ENCODE assay signal across 27 cellular contexts in genomic region chr2:68404901-68405799, GRCh38. TPM values are rescaled to one million over a fixed set of nuclear protein-coding genes. Genes with fewer than 3 reads are reported as not detected.
DNase-seq lines count a peak whose midpoint lies in the region; ATAC-seq, FAIRE-seq and TF ChIP-seq lines count a peak whose summit lies in the region.
"Had no signal": no experiment of that assay in that cellular context is flagged by ENCODE, and none has a peak within 500 bp of the region (broad histone marks: within the 10 kb centered on the region; RNA-seq: fewer than 3 reads in every experiment).

No MANE protein-coding gene starts in this region.

- H2BK15ac ChIP-seq in H9 (ENCODE audit: low read depth, low read length) = no peak overlapping the region
- H2BK15ac ChIP-seq in H1 (ENCODE audit: low read length) = no peak overlapping the region
- no peak overlapping the region for H2BK15ac ChIP-seq in neuronal stem cell (ENCODE audit: low read length)

- H3K9me3 ChIP-seq in H9 (ENCODE audit: control insufficient read depth, low read depth, low read length) = no peaks in the 10 kb centered on the region
- H3K9me3 ChIP-seq in H1 (ENCODE audit: insufficient read depth in 2 of 2, low read depth in 1 of 2, low read length in 1 of 2) = no peaks in the 10 kb centered on the region
- H3K9me3 ChIP-seq in neuronal stem cell (replicated peaks in 1 of 2; ENCODE audit: control insufficient read depth in 2 of 2, insufficient read depth in 1 of 2, low read depth in 1 of 2, low read length in 2 of 2) = no peaks in the 10 kb centered on the region
- H3K9me3 ChIP-seq in gastrocnemius medialis = no peaks in the 10 kb centered on the region
- H3K9me3 ChIP-seq in ovary = no peaks in the 10 kb centered on the region
- H3K9me3 ChIP-seq: breast epithelium, thoracic aorta, vagina had no signal

- ATAC-seq in GM18502 (IDR thresholded peaks at IDR 0.05; ENCODE audit: poor library complexity, unreplicated experiment) (peak; percentile 84), WTC11 (no peak), gastrocnemius medialis (no peak)
- ATAC-seq: activated CD8-positive, alpha-beta T cell treated with anti-CD3 and anti-CD28 coated beads, Interleukin-2, amount 10 ng/mL, durations not matched to agents 7 days and 5 days; heart left ventricle; left lobe of liver; naive thymus-derived CD4-positive, alpha-beta T cell had no signal

- no peak overlapping the region for H3K9ac ChIP-seq in H9 (ENCODE audit: extremely low read depth, insufficient read length, low read length)
- no peak overlapping the region for H3K9ac ChIP-seq in H1 (replicated peaks in 1 of 4; ENCODE audit: extremely low read depth in 1 of 4, low read depth in 3 of 4, low read length in 3 of 4)
- no peak overlapping the region for H3K9ac ChIP-seq in neuronal stem cell (ENCODE audit: low read depth, low read length, poor library complexity)

- no CpG with 5 or more reads among the region's 19 CpGs for WGBS in H9 (ENCODE audit: extremely low coverage, insufficient read length, low lambda C conversion rate)
- WGBS in H1 (ENCODE audit: extremely low coverage in 1 of 2, insufficient coverage in 1 of 2, insufficient read length in 1 of 2, insufficient replicate concordance in 2 of 2, low coverage in 1 of 2, low lambda C conversion rate in 2 of 2, missing lambda C conversion rate in 1 of 2), 2 experiments = 76% methylated on average over 19 of the region's 19 CpGs; no CpG with 5 or more reads in 1 of the 2 experiments
- no CpG with 5 or more reads among the region's 19 CpGs for WGBS in neuronal stem cell (ENCODE audit: extremely low coverage in 2 of 2, insufficient read length in 2 of 2, insufficient replicate concordance in 1 of 2), 2 donors
- WGBS in ovary, 3 donors = 69 to 81% (median 70%) methylated on average over 18 to 19 of the region's 19 CpGs

- H3K27ac Mint-ChIP-seq in H9 = no peak overlapping the region
- no peak overlapping the region for H3K27ac Mint-ChIP-seq in WTC11
- H3K27ac Mint-ChIP-seq: activated CD8-positive, alpha-beta T cell treated with anti-CD3 and anti-CD28 coated beads, Interleukin-2, amount 10 ng/mL, durations not matched to agents 7 days and 5 days; CD4-positive, CD25-positive, alpha-beta regulatory T cell; naive thymus-derived CD4-positive, alpha-beta T cell had no signal

- H3K4me1 Mint-ChIP-seq in H9 (no peaks in the 10 kb centered on the region; a peak in 1 of 4 replicates), WTC11 (no peaks in the 10 kb centered on the region)

- H2AK5ac ChIP-seq in H9 (ENCODE audit: insufficient read length, low read length) (no peak overlapping the region), H1 (ENCODE audit: low read depth, low read length) (no peak overlapping the region), neuronal stem cell (ENCODE audit: low read depth, low read length) (no peak overlapping the region)

- H3K4me2 ChIP-seq in H9 (ENCODE audit: insufficient read depth, insufficient read length, low read length) (peak overlapping the region; percentile 69), H1 (ENCODE audit: insufficient read depth in 1 of 2, low read depth in 2 of 2, low read length in 2 of 2) (peak overlapping the region; percentile 33 to 62; a peak in 3 of 4 replicates), neuronal stem cell (ENCODE audit: insufficient read depth, low read length, poor library complexity, severe bottlenecking) (no peak overlapping the region)

- FAIRE-seq in H1 (lab: Jason Lieb, UNC) = no peak
- FAIRE-seq: G401.6, small intestine had no signal

- H2BK12ac ChIP-seq in H9 (ENCODE audit: insufficient read length, low read depth, low read length) (no peak overlapping the region), H1 (ENCODE audit: low read depth, low read length) (no peak overlapping the region), neuronal stem cell (ENCODE audit: low read length) (no peak overlapping the region)

- H3K23ac ChIP-seq in H9 (ENCODE audit: insufficient read length, low read depth, low read length) (no peak overlapping the region), H1 (ENCODE audit: insufficient read length) (no peak overlapping the region), neuronal stem cell (ENCODE audit: low read depth, low read length, poor library complexity) (no peak overlapping the region)

- DNase-seq in H9 = no peak
- no peak for DNase-seq in H1 (ENCODE audit: low read depth in 1 of 2, low spot score in 2 of 2)
- no peak for DNase-seq in neuronal stem cell (ENCODE audit: low spot score)
- no peak for DNase-seq in WTC11 (ENCODE audit: low spot score)
- DNase-seq in gastrocnemius medialis = no peak
- no peak for DNase-seq in ovary
- DNase-seq: activated CD4-positive, CD25-positive, alpha-beta regulatory T cell treated with anti-CD3 and anti-CD28 coated beads, Interleukin-2, amount 50 U/mL, for 72 hours; activated CD8-positive, alpha-beta T cell treated with anti-CD3 and anti-CD28 coated beads, Interleukin-2, amount 10 ng/mL, durations not matched to agents 7 days and 5 days; activated naive CD4-positive, alpha-beta T cell treated with Interleukin-2 at 50 U/mL for 16 hours; activated T-cell treated with anti-CD3 and anti-CD28 coated beads, Interleukin-2, amount 50 U/mL, for 1 hour; CD4-positive, CD25-positive, alpha-beta regulatory T cell; DMS153; heart left ventricle; naive thymus-derived CD4-positive, alpha-beta T cell; NCI-H1105; NCI-H2107; NCI-H524 treated with DMSO at 0.1 percent for 48 hours; small intestine; stimulated activated naive CD4-positive, alpha-beta T cell treated with Interleukin-2 at 50 U/mL for 16 hours had no signal

- H3K36me3 Mint-ChIP-seq in H9 (ENCODE audit: insufficient read depth in 1 of 3, low read depth in 3 of 3) (no peaks in the 10 kb centered on the region), WTC11 (no peaks in the 10 kb centered on the region)

- H3K79me2 ChIP-seq in H9 (ENCODE audit: insufficient read depth, low read length) (no peaks in the 10 kb centered on the region), H1 (ENCODE audit: control insufficient read depth in 1 of 2, insufficient read depth in 2 of 2, low read length in 2 of 2) (no peaks in the 10 kb centered on the region)

- no peak overlapping the region for H4K91ac ChIP-seq in H9 (ENCODE audit: insufficient read length, low read depth, low read length)
- no peak overlapping the region for H4K91ac ChIP-seq in H1 (replicated peaks; ENCODE audit: insufficient read length, low read length)
- H4K91ac ChIP-seq in neuronal stem cell (ENCODE audit: low read depth, low read length, poor library complexity) = no peak overlapping the region

- H2BK5ac ChIP-seq in H9 (ENCODE audit: insufficient read length, low read length) (no peak overlapping the region), H1 (ENCODE audit: low read depth, low read length) (no peak overlapping the region), neuronal stem cell (ENCODE audit: low read length) (no peak overlapping the region)

- H3K79me1 ChIP-seq in H9 (ENCODE audit: insufficient read depth, low read depth, low read length, poor library complexity, severe bottlenecking) = no peaks in the 10 kb centered on the region
- no peaks in the 10 kb centered on the region for H3K79me1 ChIP-seq in H1 (ENCODE audit: low read depth, low read length)
- no peaks in the 10 kb centered on the region for H3K79me1 ChIP-seq in neuronal stem cell (ENCODE audit: low read depth, low read length)

- no peak overlapping the region for H2AFZ ChIP-seq in H9 (ENCODE audit: low read length)
- H2AFZ ChIP-seq in H1 (ENCODE audit: low read length) = peak overlapping the region; percentile 93
- peak overlapping the region; percentile 73 for H2AFZ ChIP-seq in neuronal stem cell (ENCODE audit: low read length)

- POLR2A ChIA-PET in H1 (lab: Charles Lee; ENCODE audit: partially characterized antibody) = interaction anchor here (1.3 to 1.5 kb wide), 2 partner anchors 10 to 21 kb away, joined by 3 read pairs; no protein-coding TSS in a partner anchor
- POLR2A ChIA-PET in WTC11 (lab: Charles Lee) = no interaction called here

- H3K27me3 Mint-ChIP-seq in H9 (ENCODE audit: low read depth) (peaks cover 36% of the 10 kb centered on the region), WTC11 (ENCODE audit: low read depth) (peaks cover 25% of the 10 kb centered on the region)

- TF ChIP-seq CTCF in H9 (conservative IDR thresholded peaks at IDR 0.05) = no peak
- no peak for TF ChIP-seq CTCF in H1 (IDR thresholded peaks at IDR 0.05; ENCODE audit: control extremely low read depth in 1 of 3, insufficient read depth in 1 of 3, low read depth in 1 of 3, low read length in 3 of 3)
- no peak for TF ChIP-seq CTCF in WTC11 (IDR thresholded peaks at IDR 0.05)
- TF ChIP-seq CTCF in gastrocnemius medialis (IDR thresholded peaks at IDR 0.05 in 4 of 5, conservative IDR thresholded peaks at IDR 0.05 in 1 of 5) = no peak
- TF ChIP-seq CTCF in ovary (IDR thresholded peaks at IDR 0.05) = no peak

- no peaks in the 10 kb centered on the region for H4K20me1 ChIP-seq in H9 (ENCODE audit: control insufficient read depth, insufficient read depth, insufficient read length)
- no peaks in the 10 kb centered on the region for H4K20me1 ChIP-seq in H1 (replicated peaks in 1 of 2; ENCODE audit: control insufficient read depth in 1 of 2, insufficient read depth in 2 of 2, low read length in 2 of 2)

- CTCF ChIA-PET in H1 (lab: Charles Lee; ENCODE audit: partially characterized antibody) = no interaction called here
- CTCF ChIA-PET in WTC11 (lab: Charles Lee) = interaction anchor here (0.7 kb wide), 2 partner anchors 14 to 37 kb away, joined by 4 to 6 read pairs; no protein-coding TSS in a partner anchor

- H3K9me3 Mint-ChIP-seq in H9 (peaks cover 0 to 3% of the 10 kb centered on the region in 2 experiments; a peak in 2 of 5 replicates), WTC11 (peaks cover 30% of the 10 kb centered on the region)

- TF ChIP-seq RAD21 in H1 (IDR thresholded peaks at IDR 0.05 in 1 of 2, conservative IDR thresholded peaks at IDR 0.05 in 1 of 2; ENCODE audit: low read depth in 2 of 2, low read length in 2 of 2) = no peak

- H3K4me3 Mint-ChIP-seq in H9 (peak overlapping the region in 1 of 2 experiments; percentile 19; a peak in 1 of 5 replicates), WTC11 (no peak overlapping the region)
- H3K4me3 Mint-ChIP-seq: activated CD8-positive, alpha-beta T cell treated with anti-CD3 and anti-CD28 coated beads, Interleukin-2, amount 10 ng/mL, durations not matched to agents 7 days and 5 days; CD4-positive, CD25-positive, alpha-beta regulatory T cell; naive thymus-derived CD4-positive, alpha-beta T cell had no signal

- peak overlapping the region in 2 of 4 experiments; percentile 9 to 32; a peak in 2 of 8 replicates for H3K4me3 ChIP-seq in H1 (ENCODE audit: extremely low read depth in 1 of 4, insufficient read depth in 2 of 4, low read depth in 3 of 4, low read length in 4 of 4)
- H3K4me3 ChIP-seq in neuronal stem cell (ENCODE audit: low read length in 2 of 2) = no peak overlapping the region
- no peak overlapping the region for H3K4me3 ChIP-seq in gastrocnemius medialis
- no peak overlapping the region for H3K4me3 ChIP-seq in ovary
- H3K4me3 ChIP-seq: breast epithelium, coronary artery, heart left ventricle, thoracic aorta, vagina had no signal

- TF ChIP-seq EP300 in H1 (IDR thresholded peaks at IDR 0.05; ENCODE audit: borderline replicate concordance in 1 of 2, low read depth in 2 of 2, low read length in 2 of 2) (no peak), ovary (IDR thresholded peaks at IDR 0.05) (no peak)

- H2BK120ac ChIP-seq in H9 (ENCODE audit: low read depth, low read length, poor library complexity, severe bottlenecking) (no peak overlapping the region), H1 (replicated peaks; ENCODE audit: low read depth, low read length) (no peak overlapping the region), neuronal stem cell (ENCODE audit: low read depth, low read length) (no peak overlapping the region)

- H3K23me2 ChIP-seq in H9 (ENCODE audit: insufficient read length, low read depth, low read length, poor library complexity, severe bottlenecking) = peaks cover 4% of the 10 kb centered on the region
- no peaks in the 10 kb centered on the region for H3K23me2 ChIP-seq in H1 (ENCODE audit: low read depth, low read length)

- H3K14ac ChIP-seq in H9 (ENCODE audit: insufficient read depth, low read length) = peak overlapping the region; percentile 70; the same call in 1 of the 2 replicates
- no peak overlapping the region for H3K14ac ChIP-seq in H1 (ENCODE audit: insufficient read length)
- peak overlapping the region; percentile 8 for H3K14ac ChIP-seq in neuronal stem cell (ENCODE audit: low read length)

- H2BK20ac ChIP-seq in H9 (ENCODE audit: low read depth, low read length, poor library complexity, severe bottlenecking) = no peak overlapping the region
- no peak overlapping the region for H2BK20ac ChIP-seq in H1 (ENCODE audit: low read length)

- H3K36me3 ChIP-seq in H1 (ENCODE audit: control insufficient read depth in 2 of 4, insufficient read depth in 4 of 4, low read length in 3 of 4) (no peaks in the 10 kb centered on the region), neuronal stem cell (replicated peaks in 1 of 2; ENCODE audit: control insufficient read depth in 2 of 2, insufficient read depth in 2 of 2, low read length in 2 of 2) (no peaks in the 10 kb centered on the region), gastrocnemius medialis (no peaks in the 10 kb centered on the region), ovary (no peaks in the 10 kb centered on the region)
- H3K36me3 ChIP-seq: breast epithelium, heart left ventricle, thoracic aorta, vagina had no signal

- intact Hi-C loops in gastrocnemius medialis (cut with DNase I; ENCODE audit: low total_unique reads) (no loop called here), ovary (cut with DNase I) (no loop called here)

- H3K27me3 ChIP-seq in H9 (ENCODE audit: insufficient read depth, low read length) = no peaks in the 10 kb centered on the region
- H3K27me3 ChIP-seq in H1 (replicated peaks in 1 of 4; ENCODE audit: control insufficient read depth in 3 of 4, extremely low read depth in 1 of 4, insufficient read depth in 3 of 4, low read length in 3 of 4) = 0 out of 7 replicates have a peak, but pooled peaks cover 0 to 2% (median 0%) of the 10 kb centered on the region in 4 experiments
- H3K27me3 ChIP-seq in neuronal stem cell (ENCODE audit: control insufficient read depth in 3 of 3, insufficient read depth in 3 of 3, low read depth in 1 of 3, low read length in 3 of 3) = no peaks in the 10 kb centered on the region
- H3K27me3 ChIP-seq in gastrocnemius medialis = no peaks in the 10 kb centered on the region
- H3K27me3 ChIP-seq in ovary = no peaks in the 10 kb centered on the region
- H3K27me3 ChIP-seq: vagina had no signal

- no peak overlapping the region for H3K27ac ChIP-seq in H9 (ENCODE audit: insufficient read length, low read depth, low read length)
- no peak overlapping the region for H3K27ac ChIP-seq in H1 (ENCODE audit: low read depth, low read length)
- H3K27ac ChIP-seq in neuronal stem cell (replicated peaks; ENCODE audit: low read length) = no peak overlapping the region
- H3K27ac ChIP-seq in gastrocnemius medialis = no peak overlapping the region
- H3K27ac ChIP-seq in ovary = no peak overlapping the region
- H3K27ac ChIP-seq: breast epithelium, coronary artery, heart left ventricle, HL-60, thoracic aorta, vagina had no signal

- H3T11ph ChIP-seq in H9 (ENCODE audit: low read length) = no peak overlapping the region

- in situ Hi-C loops in gastrocnemius medialis (cut with MboI; ENCODE audit: low sequenced_read_pairs in 4 of 4) = no loop called here

- no peak overlapping the region for H4K5ac ChIP-seq in H9 (ENCODE audit: insufficient read length, low read depth, low read length)
- H4K5ac ChIP-seq in H1 (ENCODE audit: insufficient read length, low read depth, low read length) = no peak overlapping the region

- H4K8ac ChIP-seq in H9 (replicated peaks; ENCODE audit: insufficient read length, low read depth, low read length) (no peak overlapping the region), H1 (ENCODE audit: extremely low read depth, insufficient read depth, low read length) (peak overlapping the region; percentile 35; the same call in 1 of the 2 replicates), neuronal stem cell (ENCODE audit: low read depth, low read length) (no peak overlapping the region)

- H3K18ac ChIP-seq in H9 (ENCODE audit: insufficient read length, low read depth, low read length) (peak overlapping the region; percentile 70), H1 (ENCODE audit: extremely low read depth, low read length) (no peak overlapping the region), neuronal stem cell (ENCODE audit: low read length) (peak overlapping the region; percentile 48)

- H3K56ac ChIP-seq in H9 (ENCODE audit: insufficient read length, low read depth, low read length) (no peak overlapping the region), H1 (replicated peaks; ENCODE audit: insufficient read length, low read depth, low read length) (no peak overlapping the region)

- TF ChIP-seq POLR2A in H1 (IDR thresholded peaks at IDR 0.05; ENCODE audit: control extremely low read depth in 1 of 2, low read depth in 2 of 2, low read length in 2 of 2) (no peak), gastrocnemius medialis (IDR thresholded peaks at IDR 0.05) (no peak), ovary (IDR thresholded peaks at IDR 0.05) (no peak)

- H3K4ac ChIP-seq in H9 (ENCODE audit: low read depth, low read length) (no peak overlapping the region), H1 (replicated peaks; ENCODE audit: insufficient read length, low read depth, low read length) (no peak overlapping the region), neuronal stem cell (ENCODE audit: low read length) (no peak overlapping the region)

- H3K4me1 ChIP-seq in H9 (ENCODE audit: insufficient read depth, low read length) (no peaks in the 10 kb centered on the region), H1 (replicated peaks in 1 of 4; ENCODE audit: control insufficient read depth in 3 of 4, insufficient read depth in 4 of 4, low read length in 3 of 4) (no peaks in the 10 kb centered on the region), neuronal stem cell (ENCODE audit: control insufficient read depth in 2 of 2, insufficient read depth in 1 of 2, low read depth in 1 of 2, low read length in 2 of 2) (peaks cover 0 to 16% of the 10 kb centered on the region in 2 donors), gastrocnemius medialis (no peaks in the 10 kb centered on the region), ovary (ENCODE audit: insufficient read depth) (no peaks in the 10 kb centered on the region)
- H3K4me1 ChIP-seq: breast epithelium, vagina had no signal

RNA-seq across cellular contexts. Expression of gene PLEK, which starts 40.1 kb away (rescaled TPM):
- total RNA-seq in H9 (2021) (not detected in 2 replicates), WTC11 (2021) (0.26 to 0.46 TPM (median 0.37 TPM) in 3 replicates), gastrocnemius medialis (1 to 10 TPM in 3 of 4 donors, under 1 TPM in 1; 0.68 to 4.7 (median 2.2) TPM), ovary (10 to 100 TPM in 1 of 7 donors, 1 to 10 TPM in 6; 1.5 to 11.0 (median 2.7) TPM)
- total RNA-seq in H1 (2021; fragmentation: NEBNext Ultra II Directional; extraction: Animal tissue kit (Norgen Biotek cat#: 25700)) = not detected in 2 replicates
- polyA plus RNA-seq in H1 (2011; rRNA removed) (not detected in 2 replicates), ovary (10 to 100 TPM in 1 of 2 donors, 1 to 10 TPM in 1; 2.5 to 22.1 TPM)
- polyA plus RNA-seq in H1 (2011; cell fraction: cytosol; rRNA removed) = not detected
- polyA plus RNA-seq in H1 (2011; cell fraction: nucleus; rRNA removed) = not detected
- not detected in 4 replicates for polyA plus RNA-seq in H1 (2012, experiment 1 of 2)
- not detected for polyA plus RNA-seq in H1 (2012, experiment 2 of 2)
- polyA plus RNA-seq in H1 (2013, experiment 1 of 2) = not detected
- not detected for polyA plus RNA-seq in H1 (2013, experiment 2 of 2)
- polyA minus RNA-seq in H1 (2011; rRNA and poly(A)+ RNA removed) = not detected in 2 replicates
- not detected for polyA minus RNA-seq in H1 (2011; cell fraction: cytosol; rRNA and poly(A)+ RNA removed)
- polyA minus RNA-seq in H1 (2011; cell fraction: nucleus; rRNA and poly(A)+ RNA removed) = not detected
- 0.01 TPM for polyA plus RNA-seq in neuronal stem cell (2013, experiment 1 of 2)
- polyA plus RNA-seq in neuronal stem cell (2013, experiment 2 of 2) = 0.04 TPM
